In the genomic region with DNA sequence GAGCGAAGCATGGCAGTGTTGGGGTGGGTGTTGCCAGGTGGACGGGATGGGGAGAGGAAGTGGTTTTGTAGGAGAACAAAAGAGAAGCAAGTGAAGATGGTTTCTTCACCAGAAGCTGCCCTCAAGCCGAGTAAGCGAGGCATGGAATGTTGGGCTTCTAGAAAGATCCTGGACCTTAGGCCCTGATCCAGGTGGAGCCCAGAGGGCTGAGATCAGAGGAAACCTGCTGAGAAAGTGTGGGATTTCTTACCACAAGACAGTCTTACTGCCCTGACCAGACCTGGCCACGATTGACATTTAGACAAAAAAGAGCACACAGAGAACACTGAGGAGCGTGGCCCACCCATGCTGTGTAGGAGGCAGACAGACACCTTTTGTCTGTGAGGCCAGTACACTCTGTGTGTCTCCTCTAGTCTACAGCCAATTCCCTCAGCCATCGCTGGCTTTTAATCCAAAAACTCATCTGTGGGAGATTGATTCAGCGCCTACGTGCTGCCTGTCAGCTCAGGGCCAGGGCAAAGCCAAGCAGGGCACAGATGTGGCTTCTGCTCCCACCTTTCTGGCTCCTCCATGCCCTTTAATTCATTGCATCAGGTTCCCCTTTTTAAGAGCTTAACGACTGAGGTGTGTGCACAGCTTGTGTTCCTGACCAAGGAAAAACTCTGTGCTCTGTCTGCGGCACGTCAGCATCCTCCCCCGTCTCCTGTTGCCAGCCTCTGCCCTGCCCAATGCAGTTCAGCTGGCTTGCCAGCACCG, we compare ENCODE assay signal across 18 cellular contexts.
DNase-seq lines count a peak whose midpoint lies in the region; ATAC-seq, FAIRE-seq and TF ChIP-seq lines count a peak whose summit lies in the region.
"Had no signal": no experiment of that assay in that cellular context is flagged by ENCODE, and none has a peak within 500 bp of the region (broad histone marks: within the 10 kb centered on the region; RNA-seq: fewer than 3 reads in every experiment).

No MANE protein-coding gene starts in this region.

- POLR2A ChIA-PET in activated CD8-positive, alpha-beta T cell treated with anti-CD3 and anti-CD28 coated beads, Interleukin-2, amount 10 ng/mL, durations not matched to agents 7 days and 5 days (lab: Charles Lee): interaction anchor here (0.6 to 3.3 kb wide), 7 partner anchors 11 to 124 kb away, joined by 3 to 15 read pairs (median 4); partner anchors contain the start of gene AKAP11

- peak; percentile 93 for FAIRE-seq in GM12892 (lab: Jason Lieb, UNC)
- FAIRE-seq: HepG2, keratinocyte had no signal

- peak overlapping the region; percentile 45 for H3K27ac ChIP-seq in BLaER1
- H3K27ac ChIP-seq: adrenal gland, epithelial cell of prostate, GM23248, parathyroid adenoma had no signal

- no peaks in the 10 kb centered on the region for H3K9me3 Mint-ChIP-seq in activated CD8-positive, alpha-beta T cell treated with anti-CD3 and anti-CD28 coated beads, Interleukin-2, amount 10 ng/mL, durations not matched to agents 7 days and 5 days (ENCODE audit: insufficient read depth)
- H3K9me3 Mint-ChIP-seq in immature natural killer cell: peaks cover 0 to 3% (median 0%) of the 10 kb centered on the region in 6 donors

- peak overlapping the region; percentile 96 for H3K27ac Mint-ChIP-seq in activated CD8-positive, alpha-beta T cell treated with anti-CD3 and anti-CD28 coated beads, Interleukin-2, amount 10 ng/mL, durations not matched to agents 7 days and 5 days
- H3K27ac Mint-ChIP-seq in immature natural killer cell: peak overlapping the region in 5 of 6 donors; percentile 14 to 91 (median 81)
- H3K27ac Mint-ChIP-seq: WTC11 had no signal

- peaks cover 18% of the 10 kb centered on the region for H3K36me3 Mint-ChIP-seq in activated CD8-positive, alpha-beta T cell treated with anti-CD3 and anti-CD28 coated beads, Interleukin-2, amount 10 ng/mL, durations not matched to agents 7 days and 5 days (ENCODE audit: low read depth)
- H3K36me3 Mint-ChIP-seq in immature natural killer cell: peaks cover 0 to 4% (median 0%) of the 10 kb centered on the region in 3 donors
- H3K36me3 Mint-ChIP-seq: WTC11 had no signal

- intact Hi-C loops in sciatic nerve (cut with DNase I): no loop called here

- H3K4me3 Mint-ChIP-seq in activated CD8-positive, alpha-beta T cell treated with anti-CD3 and anti-CD28 coated beads, Interleukin-2, amount 10 ng/mL, durations not matched to agents 7 days and 5 days: peak overlapping the region; percentile 60
- H3K4me3 Mint-ChIP-seq in immature natural killer cell: peak overlapping the region; percentile 30 to 76 (median 41)
- H3K4me3 Mint-ChIP-seq: WTC11 had no signal

- no peaks in the 10 kb centered on the region for H3K36me3 ChIP-seq in BLaER1
- H3K36me3 ChIP-seq: adrenal gland had no signal

- ATAC-seq in activated CD8-positive, alpha-beta T cell treated with anti-CD3 and anti-CD28 coated beads, Interleukin-2, amount 10 ng/mL, durations not matched to agents 7 days and 5 days: peak; percentile 20
- ATAC-seq in sciatic nerve (no peak), GM21423 (IDR thresholded peaks at IDR 0.05; ENCODE audit: unreplicated experiment) (no peak)
- ATAC-seq: HepG2, WTC11 had no signal

- H3K9ac ChIP-seq in BLaER1: no peak overlapping the region; the same call in 1 of the 2 replicates
- H3K9ac ChIP-seq: GM23248, parathyroid adenoma had no signal

- no peaks in the 10 kb centered on the region for H3K27me3 Mint-ChIP-seq in activated CD8-positive, alpha-beta T cell treated with anti-CD3 and anti-CD28 coated beads, Interleukin-2, amount 10 ng/mL, durations not matched to agents 7 days and 5 days (ENCODE audit: low read depth)
- peaks cover 5 to 7% (median 5%) of the 10 kb centered on the region in 3 donors for H3K27me3 Mint-ChIP-seq in immature natural killer cell (ENCODE audit: low read depth in 3 of 3)

- no peaks in the 10 kb centered on the region for H4K20me1 ChIP-seq in BLaER1

- H3K4me2 ChIP-seq in BLaER1: peak overlapping the region; percentile 69

- no peak for TF ChIP-seq POLR2A in GM12892 (IDR thresholded peaks at IDR 0.05; ENCODE audit: low read depth, low read length)

- CTCF ChIA-PET in activated CD8-positive, alpha-beta T cell treated with anti-CD3 and anti-CD28 coated beads, Interleukin-2, amount 10 ng/mL, durations not matched to agents 7 days and 5 days (lab: Charles Lee): interaction anchor here (1.1 to 3.2 kb wide), 7 partner anchors 9 to 122 kb away, joined by 4 to 15 read pairs (median 6); no protein-coding TSS in a partner anchor

- peaks cover 46% of the 10 kb centered on the region for H3K4me1 ChIP-seq in BLaER1
- H3K4me1 ChIP-seq: adrenal gland, parathyroid adenoma had no signal

- H3K4me1 Mint-ChIP-seq in activated CD8-positive, alpha-beta T cell treated with anti-CD3 and anti-CD28 coated beads, Interleukin-2, amount 10 ng/mL, durations not matched to agents 7 days and 5 days (ENCODE audit: low read depth): peaks cover 83% of the 10 kb centered on the region
- peaks cover 58 to 79% of the 10 kb centered on the region in 2 donors for H3K4me1 Mint-ChIP-seq in immature natural killer cell

- H3K9me3 ChIP-seq in BLaER1: no peaks in the 10 kb centered on the region; the same call in 1 of the 2 replicates
- H3K9me3 ChIP-seq: adrenal gland had no signal

- H3K27me3 ChIP-seq in BLaER1: no peaks in the 10 kb centered on the region
- H3K27me3 ChIP-seq: adrenal gland had no signal

- DNase-seq in GM12892 (ENCODE audit: insufficient read length) (no peak), immature natural killer cell (no peak), OCI-M2 (lab: John Stamatoyannopoulos, UW; ENCODE audit: unreplicated experiment) (no peak), sciatic nerve (ENCODE audit: low spot score) (no peak), dedifferentiated amniotic fluid mesenchymal stem cell (ENCODE audit: extremely low spot score) (no peak)
- peak; percentile 48 for DNase-seq in activated CD8-positive, alpha-beta T cell treated with anti-CD3 and anti-CD28 coated beads, Interleukin-2, amount 10 ng/mL, durations not matched to agents 7 days and 5 days
- DNase-seq: DMS79 treated with DMSO at 0.1 percent for 48 hours, glutamatergic neuron, GM23248, NCI-H1105 treated with DMSO at 0.1 percent for 48 hours had no signal

- H3K4me3 ChIP-seq in BLaER1: no peak overlapping the region
- H3K4me3 ChIP-seq: adrenal gland, GM23248 had no signal
